Comparison of ENCODE assay signal across 15 cellular contexts in the genomic region with DNA sequence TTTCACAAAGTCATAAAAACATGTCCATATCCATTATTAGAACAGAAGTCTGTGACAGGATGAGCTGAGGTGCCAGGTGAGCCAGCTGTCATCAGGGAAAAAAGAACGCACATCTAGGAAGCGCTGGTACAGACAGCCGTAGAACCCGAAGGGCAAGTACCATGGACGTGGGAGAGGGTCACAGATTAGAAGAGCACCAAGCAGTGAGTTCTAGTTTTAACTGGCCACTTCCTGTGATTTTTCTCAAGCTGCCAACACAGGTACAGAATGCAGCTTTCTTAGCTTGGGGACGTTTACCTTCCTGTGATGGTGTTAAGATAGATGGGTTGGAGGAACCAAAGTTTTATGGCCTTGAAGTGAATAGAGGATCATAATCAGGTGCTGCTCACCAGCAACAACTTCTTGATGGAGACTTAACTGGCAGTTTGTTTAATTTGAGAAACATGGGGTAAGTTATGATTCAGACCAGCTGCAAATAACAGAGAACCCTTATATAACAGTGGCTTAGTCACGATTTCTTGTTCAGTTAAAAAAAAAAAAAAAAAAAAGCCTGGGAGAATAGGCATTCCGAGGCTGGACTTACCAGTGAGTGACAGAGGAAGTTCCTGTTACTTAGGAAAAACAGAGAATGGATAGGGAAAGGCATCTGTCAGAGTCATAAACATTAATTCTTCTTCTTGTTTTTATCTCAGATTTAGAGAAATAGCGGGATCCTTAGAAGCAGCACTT. TPM values are rescaled to one million over a fixed set of nuclear protein-coding genes. Genes with fewer than 3 reads are reported as not detected.
DNase-seq lines count a peak whose midpoint lies in the region; ATAC-seq, FAIRE-seq and TF ChIP-seq lines count a peak whose summit lies in the region.
"Had no signal": no experiment of that assay in that cellular context is flagged by ENCODE, and none has a peak within 500 bp of the region (broad histone marks: within the 10 kb centered on the region; RNA-seq: fewer than 3 reads in every experiment).

No MANE protein-coding gene starts in this region.

- POLR2A ChIA-PET in activated naive CD8-positive, alpha-beta T cell treated with anti-CD3 and anti-CD28 coated beads, Interleukin-2, amount 10 ng/mL, durations not matched to agents 7 days and 5 days (lab: Charles Lee), result no interaction called here
- POLR2A ChIA-PET in HepG2 (lab: Yijun Ruan, JAX), result interaction anchor here (0.6 to 3.0 kb wide), 5 partner anchors 19 to 71 kb away, joined by 3 to 14 read pairs (median 3); no protein-coding TSS in a partner anchor

- H3K9me3 ChIP-seq in tibial artery, result no peaks in the 10 kb centered on the region
- no peaks in the 10 kb centered on the region for H3K9me3 ChIP-seq in HepG2 (ENCODE audit: low read length)

- WGBS in HepG2 (ENCODE audit: low lambda C conversion rate), result 96% methylated on average over 9 of the region's 9 CpGs

- no peak for DNase-seq in activated T-cell treated with anti-CD3 and anti-CD28 coated beads, Interleukin-2, amount 50 U/mL, for 72 hours
- no peak for DNase-seq in activated T-cell treated with anti-CD3 and anti-CD28 coated beads, Interleukin-2, amount 50 U/mL, for 48 hours
- no peak for DNase-seq in activated naive CD8-positive, alpha-beta T cell treated with anti-CD3 and anti-CD28 coated beads, Interleukin-2, amount 10 ng/mL, durations not matched to agents 7 days and 5 days
- DNase-seq in fibroblast of pulmonary artery (ENCODE audit: low read depth), result peak; percentile 16
- DNase-seq in tibial artery, result no peak
- no peak for DNase-seq in midbrain (lab: John Stamatoyannopoulos, UW)
- no peak for DNase-seq in HepG2 (ENCODE audit: low spot score)
- DNase-seq: activated T-cell treated with anti-CD3 and anti-CD28 coated beads, Interleukin-2, amount 50 U/mL, for 1 hour; NCI-H226; small intestine had no signal

- TF ChIP-seq RAD21 in HepG2 (CRISPR knock-in tag; IDR thresholded peaks at IDR 0.05), result no peak

- no peak overlapping the region for H3K9ac ChIP-seq in HepG2 (ENCODE audit: insufficient read depth, low read depth, low read length)

- H3K27ac ChIP-seq in tibial artery (peak overlapping the region; percentile 22 to 54), HepG2 (ENCODE audit: extremely low read length, insufficient read depth, low read length) (no peak overlapping the region)

- in situ Hi-C loops in HepG2 (cut with HindIII; ENCODE audit: extremely low pct_ligation_motif_present, low pct_unique_long_range_greater_than_20kb), result no loop called here

- BruUV-seq in HepG2 (replicated peaks; lab: Mats Ljungman, UMichigan), result no TSS peak

- H3K27ac Mint-ChIP-seq in activated T-cell treated with anti-CD3 and anti-CD28 coated beads, Interleukin-2, amount 50 U/mL, for 72 hours, result peak overlapping the region; percentile 28
- H3K27ac Mint-ChIP-seq in activated naive CD8-positive, alpha-beta T cell treated with anti-CD3 and anti-CD28 coated beads, Interleukin-2, amount 10 ng/mL, durations not matched to agents 7 days and 5 days, result peak overlapping the region; percentile 69

- no peak for TF ChIP-seq POLR2A in HepG2 (IDR thresholded peaks at IDR 0.05; ENCODE audit: insufficient read depth in 1 of 2, low read depth in 2 of 2, low read length in 2 of 2)

- H3K27me3 ChIP-seq in tibial artery, result no peaks in the 10 kb centered on the region
- no peaks in the 10 kb centered on the region for H3K27me3 ChIP-seq in HepG2 (ENCODE audit: control insufficient read depth in 1 of 2, insufficient read depth in 2 of 2, low read length in 2 of 2)

- no peak overlapping the region for H2AFZ ChIP-seq in HepG2 (ENCODE audit: low read length)

- peaks cover 64 to 88% (median 86%) of the 10 kb centered on the region in 3 donors for H3K36me3 ChIP-seq in tibial artery
- H3K36me3 ChIP-seq in HepG2 (replicated peaks in 1 of 2; ENCODE audit: control insufficient read depth in 1 of 2, insufficient read depth in 2 of 2, low read length in 2 of 2), result peaks cover 20 to 69% of the 10 kb centered on the region in 2 experiments

- FAIRE-seq in HepG2 (lab: Jason Lieb, UNC), result no peak
- FAIRE-seq: A204.1, colon, G401.6, H1, small intestine had no signal

- peaks cover 0 to 14% (median 6%) of the 10 kb centered on the region in 4 donors for H3K4me1 ChIP-seq in tibial artery
- peaks cover 40% of the 10 kb centered on the region for H3K4me1 ChIP-seq in HepG2 (ENCODE audit: insufficient read depth, low read length)

- no peak for TF ChIP-seq EP300 in HepG2 (IDR thresholded peaks at IDR 0.05; ENCODE audit: low read depth in 2 of 2, low read length in 2 of 2)
- TF ChIP-seq EP300 in HepG2 (CRISPR knock-in tag; IDR thresholded peaks at IDR 0.05; ENCODE audit: borderline replicate concordance), result no peak

- H4K20me1 ChIP-seq in HepG2 (ENCODE audit: insufficient read depth, low read length), result no peaks in the 10 kb centered on the region

- H3K4me3 Mint-ChIP-seq in activated T-cell treated with anti-CD3 and anti-CD28 coated beads, Interleukin-2, amount 50 U/mL, for 72 hours, result no peak overlapping the region
- H3K4me3 Mint-ChIP-seq in activated naive CD8-positive, alpha-beta T cell treated with anti-CD3 and anti-CD28 coated beads, Interleukin-2, amount 10 ng/mL, durations not matched to agents 7 days and 5 days, result peak overlapping the region; percentile 26

- no peaks in the 10 kb centered on the region for H3K27me3 Mint-ChIP-seq in activated T-cell treated with anti-CD3 and anti-CD28 coated beads, Interleukin-2, amount 50 U/mL, for 72 hours (ENCODE audit: low read depth)
- H3K27me3 Mint-ChIP-seq in activated naive CD8-positive, alpha-beta T cell treated with anti-CD3 and anti-CD28 coated beads, Interleukin-2, amount 10 ng/mL, durations not matched to agents 7 days and 5 days, result no peaks in the 10 kb centered on the region

- TF ChIP-seq CTCF in fibroblast of pulmonary artery (IDR thresholded peaks at IDR 0.05; ENCODE audit: low read length, missing control alignments) (no peak), tibial artery (IDR thresholded peaks at IDR 0.05) (no peak), HepG2 (CRISPR knock-in tag; IDR thresholded peaks at IDR 0.05) (no peak)

- H3K79me2 ChIP-seq in HepG2 (ENCODE audit: insufficient read depth, low read length), result no peaks in the 10 kb centered on the region

- intact Hi-C loops in tibial artery (cut with DNase I; ENCODE audit: low total_unique reads), result no loop called here
- intact Hi-C loops in HepG2 (cut with micrococcal nuclease; ENCODE audit: unreplicated experiment), result no loop called here

- H3K9me3 Mint-ChIP-seq in activated T-cell treated with anti-CD3 and anti-CD28 coated beads, Interleukin-2, amount 50 U/mL, for 72 hours, result no peaks in the 10 kb centered on the region
- no peaks in the 10 kb centered on the region for H3K9me3 Mint-ChIP-seq in activated naive CD8-positive, alpha-beta T cell treated with anti-CD3 and anti-CD28 coated beads, Interleukin-2, amount 10 ng/mL, durations not matched to agents 7 days and 5 days

- no peak overlapping the region for H3K4me2 ChIP-seq in HepG2 (ENCODE audit: low read depth, low read length)

- CTCF ChIA-PET in HepG2 (lab: Yijun Ruan, JAX; ENCODE audit: low intra/inter-chr PET ratio, low total read pairs), result no interaction called here

- H3K36me3 Mint-ChIP-seq in activated T-cell treated with anti-CD3 and anti-CD28 coated beads, Interleukin-2, amount 50 U/mL, for 72 hours (ENCODE audit: insufficient read depth in 2 of 2), result peaks cover 0 to 15% of the 10 kb centered on the region in 2 donors
- peaks cover 17% of the 10 kb centered on the region for H3K36me3 Mint-ChIP-seq in activated naive CD8-positive, alpha-beta T cell treated with anti-CD3 and anti-CD28 coated beads, Interleukin-2, amount 10 ng/mL, durations not matched to agents 7 days and 5 days

- ATAC-seq in activated T-cell treated with anti-CD3 and anti-CD28 coated beads, Interleukin-2, amount 50 U/mL, for 72 hours (replicated peaks in 1 of 2), result no peak
- ATAC-seq in activated naive CD8-positive, alpha-beta T cell treated with anti-CD3 and anti-CD28 coated beads, Interleukin-2, amount 10 ng/mL, durations not matched to agents 7 days and 5 days (ENCODE audit: low read depth), result peak; percentile 54
- no peak for ATAC-seq in HepG2
- ATAC-seq in HG03159 (IDR thresholded peaks at IDR 0.05; ENCODE audit: unreplicated experiment), result no peak

- H3K4me1 Mint-ChIP-seq in activated T-cell treated with anti-CD3 and anti-CD28 coated beads, Interleukin-2, amount 50 U/mL, for 72 hours (ENCODE audit: low read depth), result no peaks in the 10 kb centered on the region
- H3K4me1 Mint-ChIP-seq in activated naive CD8-positive, alpha-beta T cell treated with anti-CD3 and anti-CD28 coated beads, Interleukin-2, amount 10 ng/mL, durations not matched to agents 7 days and 5 days, result peaks cover 15% of the 10 kb centered on the region

- H3K4me3 ChIP-seq in fibroblast of pulmonary artery (replicated peaks; ENCODE audit: low read depth, low read length) (no peak overlapping the region), tibial artery (no peak overlapping the region), HepG2 (replicated peaks in 1 of 3; ENCODE audit: insufficient read depth in 1 of 3, low read depth in 2 of 3, low read length in 3 of 3) (no peak overlapping the region)

RNA-seq across cellular contexts. Expression of gene AGT, which starts 30.9 kb away (rescaled TPM):
- not detected for total RNA-seq in activated T-cell treated with anti-CD3 and anti-CD28 coated beads, Interleukin-2, amount 50 U/mL, for 72 hours
- not detected for total RNA-seq in activated naive CD8-positive, alpha-beta T cell treated with anti-CD3 and anti-CD28 coated beads, Interleukin-2, amount 10 ng/mL, durations not matched to agents 7 days and 5 days
- 378 and 892 TPM in 2 replicates for total RNA-seq in HepG2 (2016; rRNA removed; fragmentation: Illumina TruSeq; extraction: Trizol)
- total RNA-seq in HepG2 (2016; cell fraction: cytosol; rRNA removed; fragmentation: Illumina TruSeq; extraction: Trizol; ENCODE audit: low read depth), result 75.9 and 76.7 TPM in 2 replicates
- 368 and 897 TPM in 2 replicates for total RNA-seq in HepG2 (2016; cell fraction: insoluble cytoplasmic fraction; rRNA removed; fragmentation: Illumina TruSeq; extraction: Trizol)
- total RNA-seq in HepG2 (2016; cell fraction: membrane; rRNA removed; fragmentation: Illumina TruSeq; extraction: Trizol), result 150 and 163 TPM in 2 replicates
- total RNA-seq in HepG2 (2016; cell fraction: nucleus; rRNA removed; fragmentation: Illumina TruSeq; extraction: Trizol), result 728 and 881 TPM in 2 replicates
- 2,071 and 2,729 TPM in 2 replicates for polyA plus RNA-seq in HepG2 (2011; rRNA removed)
- 1,947 and 1,991 TPM in 2 replicates for polyA plus RNA-seq in HepG2 (2011; cell fraction: cytosol; rRNA removed)
- polyA plus RNA-seq in HepG2 (2011; cell fraction: nucleus; rRNA removed), result 1,234 and 1,580 TPM in 2 replicates
- polyA plus RNA-seq in HepG2 (2012), result 1,477 and 1,796 TPM in 2 replicates
- 105 and 108 TPM in 2 replicates for polyA plus RNA-seq in HepG2 (2016; cell fraction: cytosol; fragmentation: Illumina TruSeq; extraction: Trizol; ENCODE audit: low read depth)
- 413 and 471 TPM in 2 replicates for polyA plus RNA-seq in HepG2 (2016; cell fraction: insoluble cytoplasmic fraction; fragmentation: Illumina TruSeq; extraction: Trizol; ENCODE audit: low read depth)
- 154 and 159 TPM in 2 replicates for polyA plus RNA-seq in HepG2 (2016; cell fraction: membrane; fragmentation: Illumina TruSeq; extraction: Trizol; ENCODE audit: low read depth)
- 1,282 and 1,316 TPM in 2 replicates for polyA plus RNA-seq in HepG2 (2016; cell fraction: nucleus; fragmentation: Illumina TruSeq; extraction: Trizol; ENCODE audit: insufficient read depth, low read depth)
- 0.94 and 2,464 TPM in 2 replicates for polyA minus RNA-seq in HepG2 (2011; rRNA and poly(A)+ RNA removed; ENCODE audit: low replicate concordance)
- 761 and 986 TPM in 2 replicates for polyA minus RNA-seq in HepG2 (2011; cell fraction: cytosol; rRNA and poly(A)+ RNA removed)
- polyA minus RNA-seq in HepG2 (2011; cell fraction: nucleus; rRNA and poly(A)+ RNA removed), result 279 and 432 TPM in 2 replicates
- total RNA-seq: H1 had no signal

RNA-seq across cellular contexts. Expression of gene COG2, which starts 40.8 kb away (rescaled TPM):
- 10 to 100 TPM; 32.6 to 34.0 TPM for total RNA-seq in activated T-cell treated with anti-CD3 and anti-CD28 coated beads, Interleukin-2, amount 50 U/mL, for 72 hours
- 10 to 100 TPM; 30.0 to 31.1 TPM for total RNA-seq in activated naive CD8-positive, alpha-beta T cell treated with anti-CD3 and anti-CD28 coated beads, Interleukin-2, amount 10 ng/mL, durations not matched to agents 7 days and 5 days
- total RNA-seq in HepG2 (2016; rRNA removed; fragmentation: Illumina TruSeq; extraction: Trizol), result 36.3 and 51.3 TPM in 2 replicates
- 9.3 and 9.7 TPM in 2 replicates for total RNA-seq in HepG2 (2016; cell fraction: cytosol; rRNA removed; fragmentation: Illumina TruSeq; extraction: Trizol; ENCODE audit: low read depth)
- 36.8 and 53.0 TPM in 2 replicates for total RNA-seq in HepG2 (2016; cell fraction: insoluble cytoplasmic fraction; rRNA removed; fragmentation: Illumina TruSeq; extraction: Trizol)
- total RNA-seq in HepG2 (2016; cell fraction: membrane; rRNA removed; fragmentation: Illumina TruSeq; extraction: Trizol), result 14.3 and 14.7 TPM in 2 replicates
- 27.7 and 28.8 TPM in 2 replicates for total RNA-seq in HepG2 (2016; cell fraction: nucleus; rRNA removed; fragmentation: Illumina TruSeq; extraction: Trizol)
- polyA plus RNA-seq in HepG2 (2011; rRNA removed), result 16.0 and 16.8 TPM in 2 replicates
- polyA plus RNA-seq in HepG2 (2011; cell fraction: cytosol; rRNA removed), result 9.1 and 13.0 TPM in 2 replicates
- 19.2 and 23.7 TPM in 2 replicates for polyA plus RNA-seq in HepG2 (2011; cell fraction: nucleus; rRNA removed)
- polyA plus RNA-seq in HepG2 (2012), result 18.8 and 23.0 TPM in 2 replicates
- 2.2 and 2.3 TPM in 2 replicates for polyA plus RNA-seq in HepG2 (2016; cell fraction: cytosol; fragmentation: Illumina TruSeq; extraction: Trizol; ENCODE audit: low read depth)
- polyA plus RNA-seq in HepG2 (2016; cell fraction: insoluble cytoplasmic fraction; fragmentation: Illumina TruSeq; extraction: Trizol; ENCODE audit: low read depth), result 38.6 and 41.2 TPM in 2 replicates
- 5.1 and 5.8 TPM in 2 replicates for polyA plus RNA-seq in HepG2 (2016; cell fraction: membrane; fragmentation: Illumina TruSeq; extraction: Trizol; ENCODE audit: low read depth)
- polyA plus RNA-seq in HepG2 (2016; cell fraction: nucleus; fragmentation: Illumina TruSeq; extraction: Trizol; ENCODE audit: insufficient read depth, low read depth), result 33.5 and 36.2 TPM in 2 replicates
- polyA minus RNA-seq in HepG2 (2011; rRNA and poly(A)+ RNA removed; ENCODE audit: low replicate concordance), result 12.7 and 22.2 TPM in 2 replicates
- polyA minus RNA-seq in HepG2 (2011; cell fraction: cytosol; rRNA and poly(A)+ RNA removed), result 15.1 and 16.5 TPM in 2 replicates
- 34.5 and 52.2 TPM in 2 replicates for polyA minus RNA-seq in HepG2 (2011; cell fraction: nucleus; rRNA and poly(A)+ RNA removed)

Comparison
In these comparisons a context has a peak if more than half of its experiments do, and no peak if none do; other contexts are left out.
1. RNA of gene AGT, which starts 30.9 kb away (total RNA-seq): 75.9 to 897 TPM in HepG2; not detected in activated T-cell treated with anti-CD3 and anti-CD28 coated beads, Interleukin-2, amount 50 U/mL, for 72 hours and not detected in activated naive CD8-positive, alpha-beta T cell treated with anti-CD3 and anti-CD28 coated beads, Interleukin-2, amount 10 ng/mL, durations not matched to agents 7 days and 5 days; every median in the first group is over 10 times any median in the second.